ENCODE assay signal across 17 cellular contexts in the genomic region with DNA sequence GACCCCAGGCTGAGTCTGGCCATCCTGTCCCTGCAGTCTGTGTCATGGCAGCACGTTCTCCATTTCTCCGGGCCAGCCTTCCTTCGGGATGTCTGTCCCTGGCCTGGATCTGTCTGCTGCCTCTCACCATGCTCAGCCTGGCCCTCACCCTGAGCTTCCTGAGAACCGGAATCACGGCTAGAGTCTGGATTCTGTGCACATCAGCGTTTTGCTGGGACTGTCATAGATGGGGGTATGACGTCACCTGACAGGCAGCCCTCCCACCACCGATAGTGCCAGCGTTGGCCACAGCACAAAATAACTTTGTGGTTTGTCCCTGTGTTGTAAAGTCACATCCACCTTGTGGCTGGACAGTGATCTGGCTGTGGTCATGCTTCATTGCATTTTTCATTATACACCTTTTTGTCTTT. TPM values are rescaled to one million over a fixed set of nuclear protein-coding genes. Genes with fewer than 3 reads are reported as not detected.
DNase-seq lines count a peak whose midpoint lies in the region; ATAC-seq, FAIRE-seq and TF ChIP-seq lines count a peak whose summit lies in the region.
"Had no signal": no experiment of that assay in that cellular context is flagged by ENCODE, and none has a peak within 500 bp of the region (broad histone marks: within the 10 kb centered on the region; RNA-seq: fewer than 3 reads in every experiment).

No MANE protein-coding gene starts in this region.

- no peak overlapping the region for H3K4me2 ChIP-seq in smooth muscle cell

- H3K36me3 Mint-ChIP-seq in HFFc6 (ENCODE audit: low read depth) = peaks cover 5% of the 10 kb centered on the region
- H3K36me3 Mint-ChIP-seq: activated naive CD4-positive, alpha-beta T cell treated with anti-CD3 and anti-CD28 coated beads, Interleukin-2, amount 10 ng/mL, durations not matched to agents 7 days and 5 days; stimulated activated effector memory CD8-positive, alpha-beta T cell treated with anti-CD3 and anti-CD28 coated beads, Interleukin-12 subunit alpha, Interleukin-12 subunit beta, amount 100 ng/mL, for 72 hours had no signal

- H3K27me3 ChIP-seq in adrenal gland (no peaks in the 10 kb centered on the region), lower lobe of right lung (ENCODE audit: low read depth) (no peaks in the 10 kb centered on the region), subcutaneous abdominal adipose tissue (ENCODE audit: control insufficient read depth in 5 of 5, insufficient read depth in 4 of 5, low read length in 5 of 5) (no peaks in the 10 kb centered on the region), smooth muscle cell (ENCODE audit: low read depth) (no peaks in the 10 kb centered on the region)

- peak overlapping the region in 2 of 5 donors; percentile 56 to 82 for H3K27ac ChIP-seq in adrenal gland
- peak overlapping the region; percentile 66 for H3K27ac ChIP-seq in lower lobe of right lung
- H3K27ac ChIP-seq in subcutaneous abdominal adipose tissue (ENCODE audit: low read depth, low read length) = peak overlapping the region; percentile 60
- no peak overlapping the region for H3K27ac ChIP-seq in smooth muscle cell (ENCODE audit: low read depth)

- H3K4me3 ChIP-seq in adrenal gland (no peak overlapping the region), lower lobe of right lung (no peak overlapping the region), subcutaneous abdominal adipose tissue (ENCODE audit: low read depth in 1 of 5, low read length in 5 of 5) (no peak overlapping the region), smooth muscle cell (no peak overlapping the region)

- TF ChIP-seq CTCF in adrenal gland (IDR thresholded peaks at IDR 0.05) (no peak), lower lobe of right lung (IDR thresholded peaks at IDR 0.05) (no peak), HFFc6 (IDR thresholded peaks at IDR 0.05) (no peak), smooth muscle cell (IDR thresholded peaks at IDR 0.05; ENCODE audit: borderline replicate concordance, insufficient read depth, poor library complexity, severe bottlenecking) (no peak)

- H3K27ac Mint-ChIP-seq in HFFc6 = no peak overlapping the region
- H3K27ac Mint-ChIP-seq: activated naive CD4-positive, alpha-beta T cell treated with anti-CD3 and anti-CD28 coated beads, Interleukin-2, amount 10 ng/mL, durations not matched to agents 7 days and 5 days; CD4-positive, alpha-beta memory T cell; stimulated activated effector memory CD8-positive, alpha-beta T cell treated with anti-CD3 and anti-CD28 coated beads, Interleukin-12 subunit alpha, Interleukin-12 subunit beta, amount 100 ng/mL, for 72 hours had no signal

- intact Hi-C loops in adrenal gland (cut with DNase I) (no loop called here), lower lobe of right lung (cut with DNase I) (no loop called here)

- peaks cover 12% of the 10 kb centered on the region for H3K79me2 ChIP-seq in smooth muscle cell (ENCODE audit: low read depth)

- H3K4me1 ChIP-seq in adrenal gland (replicated peaks in 1 of 2) (peaks cover 15 to 53% of the 10 kb centered on the region in 2 donors), lower lobe of right lung (peaks cover 86% of the 10 kb centered on the region), subcutaneous abdominal adipose tissue (ENCODE audit: control insufficient read depth in 5 of 5, insufficient read depth in 5 of 5, low read length in 5 of 5) (peaks cover 11 to 67% (median 57%) of the 10 kb centered on the region in 5 donors), smooth muscle cell (ENCODE audit: low read depth) (peaks cover 12% of the 10 kb centered on the region)

- H4K20me1 ChIP-seq in smooth muscle cell (ENCODE audit: low read depth) = peaks cover 98% of the 10 kb centered on the region

- H2AFZ ChIP-seq in smooth muscle cell (ENCODE audit: low read depth) = no peak overlapping the region

- peaks cover 24% of the 10 kb centered on the region for H3K4me1 Mint-ChIP-seq in HFFc6 (ENCODE audit: low read depth)

- H3K36me3 ChIP-seq in adrenal gland (replicated peaks in 1 of 2) (no peaks in the 10 kb centered on the region), lower lobe of right lung (no peaks in the 10 kb centered on the region), subcutaneous abdominal adipose tissue (ENCODE audit: control insufficient read depth in 5 of 5, insufficient read depth in 5 of 5, low read length in 5 of 5) (peaks cover 0 to 7% (median 0%) of the 10 kb centered on the region in 5 donors), smooth muscle cell (ENCODE audit: low read depth) (no peaks in the 10 kb centered on the region)

- no peaks in the 10 kb centered on the region for H3F3A ChIP-seq in smooth muscle cell (ENCODE audit: low read depth)

- WGBS in adrenal gland, 4 donors = 43 to 61% (median 49%) methylated on average over 6 to 9 of the region's 9 CpGs
- WGBS in smooth muscle cell (ENCODE audit: low lambda C conversion rate) = 75% methylated on average over 9 of the region's 9 CpGs

- H3K9me3 Mint-ChIP-seq in HFFc6 = no peaks in the 10 kb centered on the region
- H3K9me3 Mint-ChIP-seq: activated naive CD4-positive, alpha-beta T cell treated with anti-CD3 and anti-CD28 coated beads, Interleukin-2, amount 10 ng/mL, durations not matched to agents 7 days and 5 days; stimulated activated effector memory CD8-positive, alpha-beta T cell treated with anti-CD3 and anti-CD28 coated beads, Interleukin-12 subunit alpha, Interleukin-12 subunit beta, amount 100 ng/mL, for 72 hours had no signal

- no peak for TF ChIP-seq POLR2A in adrenal gland (IDR thresholded peaks at IDR 0.05)

- ATAC-seq in lower lobe of right lung = no peak
- ATAC-seq: stimulated activated effector memory CD8-positive, alpha-beta T cell treated with anti-CD3 and anti-CD28 coated beads, Interleukin-12 subunit alpha, Interleukin-12 subunit beta, amount 100 ng/mL, for 72 hours had no signal

- no peaks in the 10 kb centered on the region; the same call in 1 of the 2 replicates for H3K27me3 Mint-ChIP-seq in HFFc6 (ENCODE audit: insufficient read depth)

- no peak overlapping the region for H3K4me3 Mint-ChIP-seq in HFFc6
- H3K4me3 Mint-ChIP-seq: activated naive CD4-positive, alpha-beta T cell treated with anti-CD3 and anti-CD28 coated beads, Interleukin-2, amount 10 ng/mL, durations not matched to agents 7 days and 5 days; CD4-positive, alpha-beta memory T cell; stimulated activated effector memory CD8-positive, alpha-beta T cell treated with anti-CD3 and anti-CD28 coated beads, Interleukin-12 subunit alpha, Interleukin-12 subunit beta, amount 100 ng/mL, for 72 hours had no signal

- H3K9ac ChIP-seq in subcutaneous abdominal adipose tissue (ENCODE audit: low read length in 5 of 5) (peak overlapping the region in 1 of 5 donors; percentile 38), smooth muscle cell (ENCODE audit: low read depth) (no peak overlapping the region)

- DNase-seq in GM19239 (ENCODE audit: insufficient read length, low spot score) (no peak), adrenal gland (peak in 6 of 7 donors; percentile 33 to 64 (median 42)), lower lobe of right lung (no peak), NCI-H446 treated with DMSO at 0.1 percent for 48 hours (lab: John Stamatoyannopoulos, UW) (no peak), NCI-H345 (lab: John Stamatoyannopoulos, UW) (no peak), HFFc6 (no peak), smooth muscle cell (lab: John Stamatoyannopoulos, UW; ENCODE audit: unreplicated experiment) (no peak)
- DNase-seq: activated naive CD4-positive, alpha-beta T cell treated with anti-CD3 and anti-CD28 coated beads, Interleukin-2, amount 10 ng/mL, durations not matched to agents 7 days and 5 days; CD4-positive, alpha-beta memory T cell; NCI-H1105; NCI-H526 treated with DMSO at 0.1 percent for 48 hours; SHP77; stimulated activated CD4-positive, alpha-beta T cell treated with anti-CD3 and anti-CD28 coated beads, Interleukin-2, amount 100 ng/mL, for 24 hours had no signal

- H3K9me3 ChIP-seq in adrenal gland (replicated peaks in 1 of 3) = no peaks in the 10 kb centered on the region
- no peaks in the 10 kb centered on the region for H3K9me3 ChIP-seq in lower lobe of right lung
- no peaks in the 10 kb centered on the region for H3K9me3 ChIP-seq in subcutaneous abdominal adipose tissue (ENCODE audit: control insufficient read depth in 5 of 5, low read length in 5 of 5)
- no peaks in the 10 kb centered on the region for H3K9me3 ChIP-seq in smooth muscle cell (replicated peaks; ENCODE audit: low read depth)

- peak; percentile 28 for FAIRE-seq in GM19239 (lab: Jason Lieb, UNC)
- FAIRE-seq: colon, islet of Langerhans had no signal

RNA-seq across cellular contexts. Expression of a gene that starts 59.2 kb away (rescaled TPM):
- 10 to 100 TPM; 19.3 to 67.7 (median 30.1) TPM for total RNA-seq in adrenal gland
- polyA plus RNA-seq in adrenal gland = 10 to 100 TPM; 24.7 to 56.4 (median 37.2) TPM
- 11.3 TPM for total RNA-seq in lower lobe of right lung
- 10 to 100 TPM; 18.0 to 28.9 (median 24.5) TPM for total RNA-seq in HFFc6 (2021; fragmentation: NEBNext Ultra II Directional; extraction: Animal tissue kit (Norgen Biotek cat#: 25700))
- total RNA-seq in smooth muscle cell = 21.6 and 21.9 TPM in 2 replicates
- polyA plus RNA-seq in smooth muscle cell = 30.0 and 45.5 TPM in 2 replicates

Comparison
In these comparisons a context has a peak if more than half of its experiments do, and no peak if none do; other contexts are left out.
1. DNase-seq: peak in adrenal gland (6 of 7); none in GM19239 (single experiment), lower lobe of right lung (single experiment), NCI-H446 treated with DMSO at 0.1 percent for 48 hours (single experiment), NCI-H345 (single experiment), HFFc6 (single experiment) and smooth muscle cell (single experiment).